In genomic region chr2:42046819-42047487, GRCh38 we compare ENCODE assay signal across 8 cellular contexts. TPM values are rescaled to one million over a fixed set of nuclear protein-coding genes. Genes with fewer than 3 reads are reported as not detected.
DNase-seq lines count a peak whose midpoint lies in the region; ATAC-seq lines count a peak whose summit lies in the region.

No MANE protein-coding gene starts in this region.

- peak overlapping the region; percentile 69 to 89 (median 75) for H3K4me3 Mint-ChIP-seq in naive thymus-derived CD8-positive, alpha-beta T cell

- H3K27ac Mint-ChIP-seq in naive thymus-derived CD8-positive, alpha-beta T cell = peak overlapping the region in 1 of 10 donors; percentile 64

- peaks cover 0 to 1% (median 0%) of the 10 kb centered on the region in 3 donors for H3K36me3 Mint-ChIP-seq in naive thymus-derived CD8-positive, alpha-beta T cell

- H3K4me1 Mint-ChIP-seq in naive thymus-derived CD8-positive, alpha-beta T cell = peaks cover 5 to 13% (median 8%) of the 10 kb centered on the region in 4 donors

- peaks cover 8% of the 10 kb centered on the region for H3K4me1 ChIP-seq in effector memory CD4-positive, alpha-beta T cell (ENCODE audit: control insufficient read depth, insufficient read depth, low read length, poor library complexity, severe bottlenecking)

- H3K27me3 Mint-ChIP-seq in naive thymus-derived CD8-positive, alpha-beta T cell = peaks cover 20 to 72% (median 50%) of the 10 kb centered on the region in 5 donors

- no peak overlapping the region for H3K27ac ChIP-seq in effector memory CD4-positive, alpha-beta T cell (ENCODE audit: insufficient read depth, low read length, poor library complexity, severe bottlenecking)

- DNase-seq in NCI-H510A treated with DMSO at 0.1 percent for 48 hours (lab: John Stamatoyannopoulos, UW) (peak; percentile 4), NCI-H510A (lab: John Stamatoyannopoulos, UW) (no peak), NCI-H82 treated with DMSO at 0.1 percent for 48 hours (lab: John Stamatoyannopoulos, UW; ENCODE audit: unreplicated experiment) (peak; percentile 88), DMS153 treated with DMSO at 0.1 percent for 48 hours (lab: John Stamatoyannopoulos, UW; ENCODE audit: unreplicated experiment) (no peak), NAMALWA (ENCODE audit: low spot score) (no peak)
- no peak for DNase-seq in effector memory CD4-positive, alpha-beta T cell
- peak in 4 of 10 donors; percentile 10 to 24 (median 15) for DNase-seq in naive thymus-derived CD8-positive, alpha-beta T cell

- H3K9me3 ChIP-seq in effector memory CD4-positive, alpha-beta T cell (ENCODE audit: control insufficient read depth, low read length) = no peaks in the 10 kb centered on the region

- H3K9me3 Mint-ChIP-seq in naive thymus-derived CD8-positive, alpha-beta T cell = no peaks in the 10 kb centered on the region

- no peaks in the 10 kb centered on the region for H3K36me3 ChIP-seq in effector memory CD4-positive, alpha-beta T cell (ENCODE audit: control insufficient read depth, insufficient read depth, low read length)

- peaks cover 26% of the 10 kb centered on the region for H3K27me3 ChIP-seq in effector memory CD4-positive, alpha-beta T cell (replicated peaks; ENCODE audit: control insufficient read depth, insufficient read depth, low read length, poor library complexity, severe bottlenecking)

- peak overlapping the region; percentile 52 for H3K4me3 ChIP-seq in effector memory CD4-positive, alpha-beta T cell (ENCODE audit: insufficient read depth, low read depth, low read length, poor library complexity, severe bottlenecking)

- POLR2A ChIA-PET in naive thymus-derived CD8-positive, alpha-beta T cell (lab: Charles Lee) = no interaction called here

- ATAC-seq in naive thymus-derived CD8-positive, alpha-beta T cell = peak in 1 of 2 donors; percentile 45
- ATAC-seq in HG03457 (IDR thresholded peaks at IDR 0.05; ENCODE audit: unreplicated experiment) = no peak

RNA-seq across cellular contexts. Expression of gene PKDCC, which starts 0.9 kb away (rescaled TPM):
- not detected for total RNA-seq in naive thymus-derived CD8-positive, alpha-beta T cell
- not detected for polyA plus RNA-seq in naive thymus-derived CD8-positive, alpha-beta T cell

Comparison
In these comparisons a context has a peak if more than half of its experiments do, and no peak if none do; other contexts are left out.
1. DNase-seq: peak in NCI-H510A treated with DMSO at 0.1 percent for 48 hours (single experiment) and NCI-H82 treated with DMSO at 0.1 percent for 48 hours (single experiment); none in NCI-H510A (single experiment), effector memory CD4-positive, alpha-beta T cell (0 of 3), DMS153 treated with DMSO at 0.1 percent for 48 hours (single experiment) and NAMALWA (single experiment).